In genomic region chr12:103840881-103841689, GRCh38 we compare ENCODE assay signal across 8 cellular contexts. TPM values are rescaled to one million over a fixed set of nuclear protein-coding genes. Genes with fewer than 3 reads are reported as not detected.
A peak's percentile ranks its signal among the peaks of the same experiment; 100 is the strongest.
DNase-seq lines count a peak whose midpoint lies in the region; ATAC-seq and TF ChIP-seq lines count a peak whose summit lies in the region.

NT5DC3 (minus strand) TSS chr12:103841234; CDS start chr12:103841156, 78 bp downstream.

- TF ChIP-seq CTCF in astrocyte of the cerebellum (IDR thresholded peaks at IDR 0.05; ENCODE audit: low read depth, low read length, missing control alignments): no peak
- no peak for TF ChIP-seq CTCF in hepatocyte (IDR thresholded peaks at IDR 0.05; ENCODE audit: poor library complexity)
- TF ChIP-seq CTCF in retinal pigment epithelial cell (conservative IDR thresholded peaks at IDR 0.05; ENCODE audit: low read depth, low read length): no peak

- H3K4me3 ChIP-seq in astrocyte of the cerebellum (ENCODE audit: low read depth, low read length) (peak within 1 kb of the TSS; percentile 87), hepatocyte (peak within 1 kb of the TSS; percentile 63), retinal pigment epithelial cell (ENCODE audit: low read length) (peak within 1 kb of the TSS; percentile 74)

- in situ Hi-C loops in astrocyte of the cerebellum (cut with HindIII; ENCODE audit: low sequenced_read_pairs): no loop called here

- peak within 1 kb of the TSS; percentile 95 for H3K4me2 ChIP-seq in hepatocyte

- H3K27ac ChIP-seq in hepatocyte: peak within 1 kb of the TSS; percentile 85

- no peaks in the 10 kb centered on the region for H3K27me3 ChIP-seq in hepatocyte

- H3K36me3 ChIP-seq in hepatocyte (replicated peaks; ENCODE audit: insufficient read depth, low read depth): no peaks in the 10 kb centered on the region

- ATAC-seq in GM18498 (IDR thresholded peaks at IDR 0.05; ENCODE audit: unreplicated experiment): peak; percentile 87
- peak; percentile 80 for ATAC-seq in HG02763 (IDR thresholded peaks at IDR 0.05; ENCODE audit: unreplicated experiment)

- peaks cover 18% of the 10 kb centered on the region for H3K4me1 ChIP-seq in hepatocyte (ENCODE audit: insufficient read depth)

- H3K9me2 ChIP-seq in hepatocyte (replicated peaks; ENCODE audit: insufficient read depth): no peaks in the 10 kb centered on the region

- DNase-seq in NCI-H1417 (lab: John Stamatoyannopoulos, UW) (peak; percentile 85 to 90 (median 86)), T-helper 9 cell (peak; percentile 89), astrocyte of the cerebellum (ENCODE audit: low read depth) (peak; percentile 49), hepatocyte (ENCODE audit: low spot score) (peak; percentile 94), retinal pigment epithelial cell (ENCODE audit: low read depth) (peak; percentile 54), NCI-H1694 (lab: John Stamatoyannopoulos, UW) (no peak)

- H3K79me2 ChIP-seq in hepatocyte: peaks cover 39% of the 10 kb centered on the region

- WGBS in hepatocyte (ENCODE audit: low lambda C conversion rate, missing lambda C conversion rate): under 1% methylated on average over 33 of the region's 86 CpGs

- no peaks in the 10 kb centered on the region for H4K20me1 ChIP-seq in hepatocyte (ENCODE audit: insufficient read depth, poor library complexity, severe bottlenecking)

- H3K9me3 ChIP-seq in hepatocyte (ENCODE audit: low read depth): no peaks in the 10 kb centered on the region

- peak within 1 kb of the TSS; percentile 97 for H2AFZ ChIP-seq in hepatocyte

RNA-seq across cellular contexts. Expression of gene NT5DC3, which starts in this region (rescaled TPM):
- total RNA-seq in hepatocyte: 6.1 and 6.3 TPM in 2 replicates
- 2.8 and 4.4 TPM in 2 replicates for polyA plus RNA-seq in hepatocyte
